ENCODE assay signal across 16 cellular contexts in the genomic region with DNA sequence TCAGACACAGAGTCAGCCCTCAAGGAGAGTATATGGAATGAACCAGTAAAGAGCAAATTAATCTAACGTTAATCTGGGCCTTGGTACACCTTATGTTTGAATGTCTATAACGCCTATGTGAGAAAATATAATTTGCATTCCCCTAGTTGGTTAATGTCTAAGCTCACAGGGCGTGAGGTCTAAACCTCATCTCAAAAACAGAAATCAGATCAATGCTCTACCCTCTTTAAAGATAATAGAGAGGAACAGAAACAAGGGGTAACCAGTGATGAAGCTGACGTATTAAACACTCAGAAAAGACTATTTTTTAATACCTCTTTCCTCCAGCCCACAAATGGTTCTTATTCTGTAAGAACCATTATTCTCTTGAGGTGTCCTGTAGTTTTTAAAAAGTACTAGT.
"Had no signal": no experiment of that assay in that cellular context is flagged by ENCODE, and none has a peak within 500 bp of the region (broad histone marks: within the 10 kb centered on the region; RNA-seq: fewer than 3 reads in every experiment).

No MANE protein-coding gene starts in this region.

- H3K9me3 ChIP-seq: left lung, lower lobe of right lung, ovary, right atrium auricular region had no signal

- H3K36me3 ChIP-seq: left lung, lower lobe of right lung, neural progenitor cell, ovary, right atrium auricular region had no signal

- H3K4me3 ChIP-seq: left lung, lower lobe of right lung, neural progenitor cell, ovary, right atrium auricular region had no signal

- H3K4me2 ChIP-seq: neural progenitor cell had no signal

- H2AFZ ChIP-seq: neural progenitor cell had no signal

- H3K27ac ChIP-seq: foreskin keratinocyte, left lung, lower lobe of right lung, neural progenitor cell, ovary, right atrium auricular region had no signal

- H3K9ac ChIP-seq: neural progenitor cell had no signal

- ATAC-seq: left lung; lower lobe of right lung; natural killer cell treated with Interleukin-12 subunit alpha and Interleukin-12 subunit beta and Interleukin-15 and Interleukin-18, amount 100 ng/mL, for 72 hours had no signal

- H3K27me3 ChIP-seq: foreskin keratinocyte, left lung, neural progenitor cell, ovary, right atrium auricular region had no signal

- DNase-seq: dermis blood vessel endothelial cell; erythroblast; foreskin keratinocyte; immature natural killer cell; left lung; lower lobe of right lung; midbrain; nucleus accumbens; ovary; small intestine; stimulated activated CD4-positive, alpha-beta T cell treated with anti-CD3 and anti-CD28 coated beads, Interleukin-12 subunit alpha, Interleukin-12 subunit beta, amount 100 ng/mL, for 4 hours; stimulated activated naive CD4-positive, alpha-beta T cell; trophoblast cell had no signal

- H3K4me1 ChIP-seq: foreskin keratinocyte, left lung, lower lobe of right lung, neural progenitor cell, right atrium auricular region had no signal
